In the genomic region with DNA sequence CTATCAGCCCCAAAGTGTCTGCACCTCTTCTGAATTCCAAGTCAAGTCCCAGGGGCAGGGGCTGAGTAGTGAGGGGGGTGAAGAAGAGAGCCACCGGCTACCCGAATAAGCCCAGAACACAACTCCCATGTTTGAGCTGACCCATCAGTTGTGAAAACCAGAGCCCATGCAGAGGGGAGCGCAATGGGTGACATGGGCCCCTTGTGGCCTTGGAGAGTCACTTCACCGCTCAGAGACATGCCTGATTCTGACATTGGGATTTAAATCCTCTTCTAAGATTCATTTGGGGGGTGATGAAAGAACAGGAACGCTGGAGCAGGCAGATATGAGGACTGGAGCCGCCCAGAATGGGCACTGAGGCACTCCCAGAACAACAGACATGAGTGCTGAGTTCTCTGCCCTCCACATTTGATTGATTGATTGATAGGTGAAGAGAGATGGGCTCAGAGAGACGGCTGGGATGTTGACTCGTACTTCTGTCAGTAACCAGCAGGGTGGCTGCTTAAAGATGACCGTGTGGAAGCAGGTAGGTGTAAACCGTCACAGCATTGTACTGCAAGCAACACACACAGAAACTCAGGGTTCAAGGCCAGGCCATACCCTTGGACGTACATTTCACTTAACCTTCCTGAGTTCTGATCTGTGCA, we compare ENCODE assay signal across 24 cellular contexts.
DNase-seq lines count a peak whose midpoint lies in the region; TF ChIP-seq lines count a peak whose summit lies in the region.
"Had no signal": no experiment of that assay in that cellular context is flagged by ENCODE, and none has a peak within 500 bp of the region (broad histone marks: within the 10 kb centered on the region; RNA-seq: fewer than 3 reads in every experiment).

No MANE protein-coding gene starts in this region.

- POLR2A ChIA-PET in OCI-LY7 (lab: Charles Lee) = interaction anchor here (1.4 kb wide), 1 partner anchor 73 kb away, joined by 3 read pairs; no protein-coding TSS in a partner anchor

- CTCF ChIA-PET in OCI-LY7 (lab: Charles Lee; ENCODE audit: unreplicated experiment) = interaction anchor here (1.0 kb wide), 1 partner anchor 10 kb away, joined by 3 read pairs; no protein-coding TSS in a partner anchor

- no peaks in the 10 kb centered on the region for H3K27me3 ChIP-seq in right atrium auricular region
- H3K27me3 ChIP-seq: ascending aorta, hepatocyte, neutrophil, spleen, vagina had no signal

- H3K79me2 ChIP-seq in OCI-LY7 (ENCODE audit: insufficient read depth, low read depth, low read length) = no peaks in the 10 kb centered on the region
- H3K79me2 ChIP-seq: hepatocyte had no signal

- H3K9me3 ChIP-seq in OCI-LY7 (ENCODE audit: low read length) = no peaks in the 10 kb centered on the region
- no peaks in the 10 kb centered on the region for H3K9me3 ChIP-seq in right atrium auricular region
- H3K9me3 ChIP-seq: ascending aorta, mucosa of descending colon, neutrophil, spleen, vagina had no signal

- H4K20me1 ChIP-seq in OCI-LY7 (ENCODE audit: insufficient read depth, low read length) = no peaks in the 10 kb centered on the region

- no peaks in the 10 kb centered on the region for H3K9me3 Mint-ChIP-seq in activated naive CD8-positive, alpha-beta T cell (ENCODE audit: low read depth)
- no peaks in the 10 kb centered on the region for H3K9me3 Mint-ChIP-seq in activated naive CD8-positive, alpha-beta T cell treated with anti-CD3 and anti-CD28 coated beads for 36 hours
- H3K9me3 Mint-ChIP-seq in endothelial cell (ENCODE audit: unreplicated experiment) = no peaks in the 10 kb centered on the region
- H3K9me3 Mint-ChIP-seq: central memory CD8-positive, alpha-beta T cell had no signal

- peak; percentile 39 for TF ChIP-seq CTCF in OCI-LY7 (conservative IDR thresholded peaks at IDR 0.05; ENCODE audit: low read length)
- TF ChIP-seq CTCF in endothelial cell (IDR thresholded peaks at IDR 0.05; ENCODE audit: unreplicated experiment) = peak; percentile 25
- TF ChIP-seq CTCF in right atrium auricular region (IDR thresholded peaks at IDR 0.05) = no peak

- BruUV-seq in OCI-LY7 (replicated peaks; lab: Mats Ljungman, UMichigan) = no TSS peak

- peak overlapping the region; percentile 84 for H3K27ac Mint-ChIP-seq in activated naive CD8-positive, alpha-beta T cell
- H3K27ac Mint-ChIP-seq in activated naive CD8-positive, alpha-beta T cell treated with anti-CD3 and anti-CD28 coated beads for 36 hours = no peak overlapping the region
- peak overlapping the region; percentile 31 for H3K27ac Mint-ChIP-seq in endothelial cell (ENCODE audit: unreplicated experiment)

- H3K36me3 ChIP-seq in OCI-LY7 (ENCODE audit: insufficient read depth, low read length) = peaks cover 82% of the 10 kb centered on the region
- peaks cover 31% of the 10 kb centered on the region for H3K36me3 ChIP-seq in right atrium auricular region

- H3K27ac ChIP-seq in OCI-LY7 (ENCODE audit: low read depth, low read length, poor library complexity, severe bottlenecking) = no peak overlapping the region
- H3K27ac ChIP-seq in right atrium auricular region = no peak overlapping the region
- H3K27ac ChIP-seq: ascending aorta, hepatocyte, neutrophil, spleen, vagina had no signal

- peaks cover 14% of the 10 kb centered on the region for H3K4me1 Mint-ChIP-seq in activated naive CD8-positive, alpha-beta T cell (ENCODE audit: low read depth)
- H3K4me1 Mint-ChIP-seq in activated naive CD8-positive, alpha-beta T cell treated with anti-CD3 and anti-CD28 coated beads for 36 hours = peaks cover 10% of the 10 kb centered on the region
- H3K4me1 Mint-ChIP-seq in endothelial cell (ENCODE audit: unreplicated experiment) = no peaks in the 10 kb centered on the region
- H3K4me1 Mint-ChIP-seq: central memory CD8-positive, alpha-beta T cell had no signal

- DNase-seq in activated naive CD8-positive, alpha-beta T cell treated with anti-CD3 and anti-CD28 coated beads for 36 hours = no peak
- DNase-seq in OCI-LY7 (ENCODE audit: low spot score) = no peak
- no peak for DNase-seq in endothelial cell (ENCODE audit: low spot score)
- no peak for DNase-seq in H4 (ENCODE audit: low spot score)
- DNase-seq in NCI-H2107 (lab: John Stamatoyannopoulos, UW) = no peak
- DNase-seq in stimulated activated CD4-positive, alpha-beta T cell treated with anti-CD3 and anti-CD28 coated beads, Interleukin-2, amount 100 ng/mL, for 48 hours = no peak
- no peak for DNase-seq in right atrium auricular region (ENCODE audit: low spot score)
- DNase-seq: ACHN; activated CD4-positive, alpha-beta T cell treated with anti-CD3 and anti-CD28 coated beads, Interleukin-2, amount 50 U/mL, for 1 hour; activated CD8-positive, alpha-beta memory T cell treated with anti-CD3 and anti-CD28 coated beads, Interleukin-2, amount 50 U/mL, for 4 hours; activated gamma-delta T cell; C1 segment of cervical spinal cord; foreskin melanocyte; H7; mucosa of descending colon; NCI-H524; spleen; stimulated activated CD4-positive, alpha-beta T cell treated with anti-CD3 and anti-CD28 coated beads, Interleukin-4, amount 100 ng/mL, for 4 hours had no signal

- H3K36me3 Mint-ChIP-seq in activated naive CD8-positive, alpha-beta T cell = peaks cover 2% of the 10 kb centered on the region
- no peaks in the 10 kb centered on the region for H3K36me3 Mint-ChIP-seq in activated naive CD8-positive, alpha-beta T cell treated with anti-CD3 and anti-CD28 coated beads for 36 hours
- H3K36me3 Mint-ChIP-seq in endothelial cell (ENCODE audit: low read depth, unreplicated experiment) = peaks cover 49% of the 10 kb centered on the region

- H3K4me3 ChIP-seq in OCI-LY7 (ENCODE audit: low read depth, low read length, poor library complexity, severe bottlenecking) = no peak overlapping the region
- no peak overlapping the region for H3K4me3 ChIP-seq in right atrium auricular region
- H3K4me3 ChIP-seq: ascending aorta, hepatocyte, mucosa of descending colon, spleen, vagina had no signal

- H3K9me2 ChIP-seq in OCI-LY7 (ENCODE audit: insufficient read depth, low read length) = no peaks in the 10 kb centered on the region

- no peak overlapping the region for H3K4me3 Mint-ChIP-seq in activated naive CD8-positive, alpha-beta T cell
- H3K4me3 Mint-ChIP-seq in activated naive CD8-positive, alpha-beta T cell treated with anti-CD3 and anti-CD28 coated beads for 36 hours = no peak overlapping the region
- H3K4me3 Mint-ChIP-seq in endothelial cell (ENCODE audit: unreplicated experiment) = peak overlapping the region; percentile 47
- H3K4me3 Mint-ChIP-seq: central memory CD8-positive, alpha-beta T cell had no signal

- H3K27me3 Mint-ChIP-seq in activated naive CD8-positive, alpha-beta T cell = no peaks in the 10 kb centered on the region
- H3K27me3 Mint-ChIP-seq in activated naive CD8-positive, alpha-beta T cell treated with anti-CD3 and anti-CD28 coated beads for 36 hours = no peaks in the 10 kb centered on the region
- peaks cover 34% of the 10 kb centered on the region for H3K27me3 Mint-ChIP-seq in endothelial cell (ENCODE audit: unreplicated experiment)
- H3K27me3 Mint-ChIP-seq: central memory CD8-positive, alpha-beta T cell had no signal

- no peak overlapping the region for H3K4me2 ChIP-seq in OCI-LY7 (ENCODE audit: low read length)
- H3K4me2 ChIP-seq: hepatocyte had no signal

- H3K4me1 ChIP-seq in OCI-LY7 (ENCODE audit: insufficient read depth, low read length, poor library complexity, severe bottlenecking) (peaks cover 30% of the 10 kb centered on the region), right atrium auricular region (peaks cover 0 to 16% of the 10 kb centered on the region in 2 donors)
- H3K4me1 ChIP-seq: ascending aorta, vagina had no signal

- no peak overlapping the region for H2AFZ ChIP-seq in OCI-LY7 (ENCODE audit: low read length)
- H2AFZ ChIP-seq: hepatocyte had no signal

- intact Hi-C loops in OCI-LY7 (cut with micrococcal nuclease; ENCODE audit: unreplicated experiment) = no loop called here

Comparison
In these comparisons a context has a peak if more than half of its experiments do, and no peak if none do; other contexts are left out.
1. CTCF ChIP-seq: peak in OCI-LY7 (single experiment) and endothelial cell (single experiment); none in right atrium auricular region (0 of 2).